In genomic region chr2:58073008-58073407, GRCh38 we compare ENCODE assay signal across 21 cellular contexts. TPM values are rescaled to one million over a fixed set of nuclear protein-coding genes. Genes with fewer than 3 reads are reported as not detected.
"Had no signal": no experiment of that assay in that cellular context is flagged by ENCODE, and none has a peak within 500 bp of the region (broad histone marks: within the 10 kb centered on the region; RNA-seq: fewer than 3 reads in every experiment).

No MANE protein-coding gene starts in this region.

- DNase-seq: Kasumi-1, KG1, MM.1S, NCI-H1092 treated with DMSO at 0.1 percent for 48 hours, NCI-H1436, NCI-H187, NCI-H2029, NCI-H2081 treated with DMSO at 0.1 percent for 48 hours, NCI-H2171, NCI-H226, NCI-H446, NCI-H510A, NCI-H524 treated with DMSO at 0.1 percent for 48 hours, NCI-H69, NCI-H774, SHP77, SK-N-SH, SW 1271, T-cell had no signal

- ATAC-seq: Panc1, T-cell had no signal

- H3K9me3 ChIP-seq: SK-N-SH had no signal

- H3K9me2 ChIP-seq: SK-N-SH had no signal

- H3K4me2 ChIP-seq: SK-N-SH had no signal

- H3K9ac ChIP-seq: SK-N-SH had no signal

- H3K27ac ChIP-seq: RWPE1 had no signal

RNA-seq across cellular contexts. Expression of gene VRK2, which starts 26.4 kb away (rescaled TPM):
- polyA plus RNA-seq: SK-N-SH had no signal
